In the genomic region with DNA sequence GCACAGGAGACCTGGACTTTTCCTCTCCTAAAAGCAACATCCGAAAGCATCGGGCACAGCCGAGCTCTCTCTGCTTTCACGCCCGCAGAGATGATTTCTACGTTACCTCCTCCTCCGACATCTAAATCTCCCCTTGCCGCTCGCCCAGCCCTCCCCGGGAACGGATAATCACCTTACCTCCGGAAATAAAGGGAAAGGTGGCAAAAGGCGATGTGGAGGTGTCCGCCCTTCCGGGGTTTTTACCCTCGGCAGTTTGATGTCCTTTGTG, we compare ENCODE assay signal across 9 cellular contexts. TPM values are rescaled to one million over a fixed set of nuclear protein-coding genes. Genes with fewer than 3 reads are reported as not detected.
DNase-seq lines count a peak whose midpoint lies in the region; ATAC-seq and TF ChIP-seq lines count a peak whose summit lies in the region.
"Had no signal": no experiment of that assay in that cellular context is flagged by ENCODE, and none has a peak within 500 bp of the region (broad histone marks: within the 10 kb centered on the region; RNA-seq: fewer than 3 reads in every experiment).

No MANE protein-coding gene starts in this region.

- H3K36me3 ChIP-seq in WERI-Rb-1 (peaks cover 6% of the 10 kb centered on the region), iPS-20b (ENCODE audit: insufficient read depth, low read depth, low read length) (peaks cover 6% of the 10 kb centered on the region; the same call in 1 of the 2 replicates), testis (ENCODE audit: low read depth, missing control alignments) (no peaks in the 10 kb centered on the region)
- H3K36me3 ChIP-seq: adrenal gland had no signal

- H3K4me3 ChIP-seq in WERI-Rb-1 (ENCODE audit: low read depth, low read length) (peak overlapping the region; percentile 89), iPS-20b (ENCODE audit: low read length) (peak overlapping the region; percentile 93), testis (peak overlapping the region; percentile 41 to 68)

- peaks cover 37% of the 10 kb centered on the region for H3K4me1 Mint-ChIP-seq in activated CD8-positive, alpha-beta T cell treated with anti-CD3 and anti-CD28 coated beads, Interleukin-2, amount 10 ng/mL, durations not matched to agents 7 days and 5 days (ENCODE audit: low read depth)
- peaks cover 31% of the 10 kb centered on the region for H3K4me1 Mint-ChIP-seq in activated CD8-positive, alpha-beta T cell treated with anti-CD3 and anti-CD28 coated beads for 36 hours (ENCODE audit: low read depth)
- peaks cover 9% of the 10 kb centered on the region for H3K4me1 Mint-ChIP-seq in CD14-positive monocyte

- H3K27ac Mint-ChIP-seq in activated CD8-positive, alpha-beta T cell treated with anti-CD3 and anti-CD28 coated beads, Interleukin-2, amount 10 ng/mL, durations not matched to agents 7 days and 5 days, result no peak overlapping the region
- no peak overlapping the region for H3K27ac Mint-ChIP-seq in activated CD8-positive, alpha-beta T cell treated with anti-CD3 and anti-CD28 coated beads for 36 hours
- H3K27ac Mint-ChIP-seq in CD14-positive monocyte, result peak overlapping the region in 1 of 7 donors; percentile 76

- H3K27ac ChIP-seq in WERI-Rb-1 (peak overlapping the region; percentile 86), iPS-20b (ENCODE audit: low read length) (peak overlapping the region; percentile 96), testis (no peak overlapping the region)

- peaks cover 37% of the 10 kb centered on the region for H3K36me3 Mint-ChIP-seq in activated CD8-positive, alpha-beta T cell treated with anti-CD3 and anti-CD28 coated beads, Interleukin-2, amount 10 ng/mL, durations not matched to agents 7 days and 5 days (ENCODE audit: low read depth)
- H3K36me3 Mint-ChIP-seq in activated CD8-positive, alpha-beta T cell treated with anti-CD3 and anti-CD28 coated beads for 36 hours (ENCODE audit: low read depth), result peaks cover 25% of the 10 kb centered on the region
- peaks cover 0 to 2% of the 10 kb centered on the region in 2 donors for H3K36me3 Mint-ChIP-seq in CD14-positive monocyte

- peak overlapping the region; percentile 99 for H3K9ac ChIP-seq in iPS-20b (ENCODE audit: low read depth, low read length)

- CTCF ChIA-PET in activated CD8-positive, alpha-beta T cell treated with anti-CD3 and anti-CD28 coated beads, Interleukin-2, amount 10 ng/mL, durations not matched to agents 7 days and 5 days (lab: Charles Lee), result interaction anchor here (1.3 to 3.2 kb wide), 2 partner anchors 49 to 52 kb away, joined by 3 to 31 read pairs; no protein-coding TSS in a partner anchor
- CTCF ChIA-PET in activated CD8-positive, alpha-beta T cell treated with anti-CD3 and anti-CD28 coated beads for 36 hours (lab: Charles Lee), result interaction anchor here (1.0 to 2.9 kb wide), 2 partner anchors 33 to 50 kb away, joined by 3 to 14 read pairs; no protein-coding TSS in a partner anchor

- peak; percentile 4 for ATAC-seq in activated CD8-positive, alpha-beta T cell treated with anti-CD3 and anti-CD28 coated beads, Interleukin-2, amount 10 ng/mL, durations not matched to agents 7 days and 5 days
- ATAC-seq in activated CD8-positive, alpha-beta T cell treated with anti-CD3 and anti-CD28 coated beads for 36 hours, result no peak
- ATAC-seq in GM18858 (IDR thresholded peaks at IDR 0.05; ENCODE audit: unreplicated experiment), result no peak

- no peak for DNase-seq in activated CD8-positive, alpha-beta T cell treated with anti-CD3 and anti-CD28 coated beads, Interleukin-2, amount 10 ng/mL, durations not matched to agents 7 days and 5 days
- DNase-seq in activated CD8-positive, alpha-beta T cell treated with anti-CD3 and anti-CD28 coated beads for 36 hours, result no peak
- DNase-seq in WERI-Rb-1 (no peak), testis (no peak), NCI-H187 treated with DMSO at 0.1 percent for 48 hours (lab: John Stamatoyannopoulos, UW) (no peak), CD14-positive monocyte (ENCODE audit: low spot score) (no peak)

- H3K4me3 Mint-ChIP-seq in activated CD8-positive, alpha-beta T cell treated with anti-CD3 and anti-CD28 coated beads, Interleukin-2, amount 10 ng/mL, durations not matched to agents 7 days and 5 days, result no peak overlapping the region
- no peak overlapping the region for H3K4me3 Mint-ChIP-seq in activated CD8-positive, alpha-beta T cell treated with anti-CD3 and anti-CD28 coated beads for 36 hours
- no peak overlapping the region for H3K4me3 Mint-ChIP-seq in CD14-positive monocyte

- TF ChIP-seq POLR2A in testis (IDR thresholded peaks at IDR 0.05), result no peak

- intact Hi-C loops in activated CD8-positive, alpha-beta T cell treated with anti-CD3 and anti-CD28 coated beads for 36 hours (cut with micrococcal nuclease), result loop anchor here (5.0 kb wide), 1 partner anchor 104 kb away; the partner anchor contains the start of gene SLC38A2
- intact Hi-C loops in testis (cut with DNase I; ENCODE audit: low total_unique reads), result no loop called here
- intact Hi-C loops in CD14-positive monocyte (cut with micrococcal nuclease), result loop anchor here (5.0 kb wide), 1 partner anchor 51 kb away; no protein-coding TSS in a partner anchor

- H3K27me3 ChIP-seq in WERI-Rb-1 (ENCODE audit: insufficient read depth, low read depth, severe bottlenecking) (no peaks in the 10 kb centered on the region), iPS-20b (ENCODE audit: insufficient read depth, low read length) (no peaks in the 10 kb centered on the region), testis (no peaks in the 10 kb centered on the region)

- H3K9me3 Mint-ChIP-seq in activated CD8-positive, alpha-beta T cell treated with anti-CD3 and anti-CD28 coated beads, Interleukin-2, amount 10 ng/mL, durations not matched to agents 7 days and 5 days (ENCODE audit: insufficient read depth), result no peaks in the 10 kb centered on the region
- H3K9me3 Mint-ChIP-seq in activated CD8-positive, alpha-beta T cell treated with anti-CD3 and anti-CD28 coated beads for 36 hours, result no peaks in the 10 kb centered on the region
- peaks cover 0 to 12% (median 4%) of the 10 kb centered on the region in 7 donors for H3K9me3 Mint-ChIP-seq in CD14-positive monocyte

- WGBS in testis, 2 donors, result 0 to 1% methylated on average over 16 of the region's 16 CpGs

- no peaks in the 10 kb centered on the region for H3K27me3 Mint-ChIP-seq in activated CD8-positive, alpha-beta T cell treated with anti-CD3 and anti-CD28 coated beads, Interleukin-2, amount 10 ng/mL, durations not matched to agents 7 days and 5 days (ENCODE audit: low read depth)
- H3K27me3 Mint-ChIP-seq in activated CD8-positive, alpha-beta T cell treated with anti-CD3 and anti-CD28 coated beads for 36 hours, result no peaks in the 10 kb centered on the region
- H3K27me3 Mint-ChIP-seq in CD14-positive monocyte (ENCODE audit: low read depth in 3 of 3), result peaks cover 9 to 16% (median 12%) of the 10 kb centered on the region in 3 donors

- H3K4me1 ChIP-seq in iPS-20b (ENCODE audit: insufficient read depth, low read length), result peaks cover 35% of the 10 kb centered on the region
- no peaks in the 10 kb centered on the region for H3K4me1 ChIP-seq in testis

- no peak for TF ChIP-seq CTCF in activated CD8-positive, alpha-beta T cell treated with anti-CD3 and anti-CD28 coated beads for 36 hours (IDR thresholded peaks at IDR 0.05)
- TF ChIP-seq CTCF in WERI-Rb-1 (IDR thresholded peaks at IDR 0.05; ENCODE audit: low read depth, low read length) (no peak), testis (IDR thresholded peaks at IDR 0.05) (no peak), CD14-positive monocyte (IDR thresholded peaks at IDR 0.05) (no peak)

- POLR2A ChIA-PET in activated CD8-positive, alpha-beta T cell treated with anti-CD3 and anti-CD28 coated beads, Interleukin-2, amount 10 ng/mL, durations not matched to agents 7 days and 5 days (lab: Charles Lee), result interaction anchor here (0.7 to 4.8 kb wide), 28 partner anchors 9 to 948 kb away, joined by 3 to 345 read pairs (median 8); partner anchors contain the start of genes ARID2 and SCAF11
- POLR2A ChIA-PET in activated CD8-positive, alpha-beta T cell treated with anti-CD3 and anti-CD28 coated beads for 36 hours (lab: Charles Lee), result interaction anchor here (0.7 to 6.5 kb wide), 30 partner anchors 9 to 1564 kb away, joined by 3 to 168 read pairs (median 5); partner anchors contain the start of genes SCAF11 and SLC38A2

- H3K9me3 ChIP-seq in WERI-Rb-1 (ENCODE audit: severe bottlenecking), result no peaks in the 10 kb centered on the region
- H3K9me3 ChIP-seq in iPS-20b (ENCODE audit: insufficient read depth, low read depth, low read length), result no peaks in the 10 kb centered on the region
- no peaks in the 10 kb centered on the region for H3K9me3 ChIP-seq in testis
- H3K9me3 ChIP-seq: adrenal gland had no signal

RNA-seq across cellular contexts. Expression of gene SLC38A1, which starts 0.6 kb away (rescaled TPM):
- total RNA-seq in activated CD8-positive, alpha-beta T cell treated with anti-CD3 and anti-CD28 coated beads, Interleukin-2, amount 10 ng/mL, durations not matched to agents 7 days and 5 days, result 100 to 1,000 TPM; 162 to 168 TPM
- total RNA-seq in activated CD8-positive, alpha-beta T cell treated with anti-CD3 and anti-CD28 coated beads for 36 hours, result 100 to 1,000 TPM; 167 to 168 TPM
- 1 to 10 TPM; 1.6 to 8.7 TPM for total RNA-seq in testis
- polyA plus RNA-seq in testis (ENCODE audit: insufficient read depth, low read depth, low replicate concordance) (4.0 TPM), CD14-positive monocyte (1 to 10 TPM; 1.6 to 1.9 TPM)

Comparison
In these comparisons a context has a peak if more than half of its experiments do, and no peak if none do; other contexts are left out.
1. H3K27ac ChIP-seq: peak in WERI-Rb-1 (single experiment) and iPS-20b (single experiment); none in testis (0 of 2).
2. RNA of gene SLC38A1, which starts 0.6 kb away (total RNA-seq): 167 to 168 TPM in activated CD8-positive, alpha-beta T cell treated with anti-CD3 and anti-CD28 coated beads for 36 hours and 162 to 168 TPM in activated CD8-positive, alpha-beta T cell treated with anti-CD3 and anti-CD28 coated beads, Interleukin-2, amount 10 ng/mL, durations not matched to agents 7 days and 5 days; 1.6 to 8.7 TPM in testis; every median in the first group is over 10 times any median in the second.
3. Peak in every context shown above with its lines, with median percentiles within 50 percentile points of each other: H3K4me3 ChIP-seq.